21 cellular contexts compared by ENCODE assay signal in the genomic region with DNA sequence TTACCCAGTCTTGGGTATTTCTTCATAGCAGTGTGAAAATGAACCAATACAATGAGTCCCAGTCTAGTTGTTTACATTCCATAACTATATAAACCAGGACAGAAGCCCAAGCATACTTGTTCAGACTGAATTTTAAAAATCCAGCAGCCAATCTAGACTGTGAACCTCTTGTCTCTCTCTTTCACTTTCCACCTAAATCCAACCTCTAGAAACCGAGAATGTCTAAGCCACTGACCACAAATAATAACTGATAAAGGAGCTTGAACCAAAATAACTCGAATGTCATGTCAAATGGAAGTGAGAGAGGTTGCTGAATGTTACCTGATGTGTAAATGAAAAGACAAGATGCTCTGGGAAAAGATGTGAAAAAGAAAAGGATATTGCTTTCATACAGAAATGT.
"Had no signal": no experiment of that assay in that cellular context is flagged by ENCODE, and none has a peak within 500 bp of the region (broad histone marks: within the 10 kb centered on the region; RNA-seq: fewer than 3 reads in every experiment).

No MANE protein-coding gene starts in this region.

- ATAC-seq: activated CD4-positive, CD25-positive, alpha-beta regulatory T cell treated with anti-CD3 and anti-CD28 coated beads, Interleukin-2, amount 50 U/mL, for 24 hours; activated naive CD4-positive, alpha-beta T cell treated with anti-CD3 and anti-CD28 coated beads, Interleukin-2, amount 50 U/mL, for 72 hours; activated naive CD8-positive, alpha-beta T cell treated with anti-CD3 and anti-CD28 coated beads, Interleukin-2, amount 50 U/mL, for 24 hours; activated T-cell treated with anti-CD3 and anti-CD28 coated beads, Interleukin-2, amount 50 U/mL, for 4 hours; PC-3 had no signal

- DNase-seq: activated CD4-positive, alpha-beta T cell treated with anti-CD3 and anti-CD28 coated beads for 48 hours; activated CD4-positive, alpha-beta T cell treated with anti-CD3 and anti-CD28 coated beads, Interleukin-2, amount 50 U/mL, for 48 hours; activated CD8-positive, alpha-beta memory T cell treated with anti-CD3 and anti-CD28 coated beads for 24 hours; activated effector memory CD4-positive, alpha-beta T cell treated with anti-CD3 and anti-CD28 coated beads, Interleukin-2, amount 50 U/mL, for 16 hours; activated naive CD4-positive, alpha-beta T cell treated with Interleukin-2 at 50 U/mL for 16 hours; activated naive CD8-positive, alpha-beta T cell treated with anti-CD3 and anti-CD28 coated beads, Interleukin-2, amount 50 U/mL, for 24 hours; activated T-cell treated with anti-CD3 and anti-CD28 coated beads, Interleukin-2, amount 50 U/mL, for 4 hours; amniotic stem cell; MV-4-11; NCI-H1105; NCI-H1436; NCI-H1694 treated with DMSO at 0.1 percent for 48 hours; NCI-H2029 treated with DMSO at 0.1 percent for 48 hours; NCI-H510A treated with DMSO at 0.1 percent for 48 hours; NCI-H69; PC-3; SHP77 treated with DMSO at 0.1 percent for 48 hours had no signal

- H3K27me3 Mint-ChIP-seq: activated naive CD8-positive, alpha-beta T cell treated with anti-CD3 and anti-CD28 coated beads, Interleukin-2, amount 50 U/mL, for 24 hours; brain had no signal

- H3K36me3 Mint-ChIP-seq: activated naive CD4-positive, alpha-beta T cell treated with anti-CD3 and anti-CD28 coated beads, Interleukin-2, amount 50 U/mL, for 72 hours; brain had no signal

- H3K9me3 Mint-ChIP-seq: activated naive CD8-positive, alpha-beta T cell treated with anti-CD3 and anti-CD28 coated beads, Interleukin-2, amount 50 U/mL, for 24 hours; brain had no signal

- H3K4me1 Mint-ChIP-seq: activated naive CD8-positive, alpha-beta T cell treated with anti-CD3 and anti-CD28 coated beads, Interleukin-2, amount 50 U/mL, for 24 hours; brain had no signal

- H3K4me3 Mint-ChIP-seq: activated naive CD8-positive, alpha-beta T cell treated with anti-CD3 and anti-CD28 coated beads, Interleukin-2, amount 50 U/mL, for 24 hours; activated T-cell treated with anti-CD3 and anti-CD28 coated beads, Interleukin-2, amount 50 U/mL, for 4 hours; brain; T-helper 1 cell treated with Interleukin-12 subunit alpha and Interleukin-12 subunit beta and Interleukin-4 antibody, amounts not matched to agents 30 μg/mL and 1 μg/mL, for 36 hours had no signal

- H3K27ac Mint-ChIP-seq: activated naive CD4-positive, alpha-beta T cell treated with anti-CD3 and anti-CD28 coated beads, Interleukin-2, amount 50 U/mL, for 72 hours; activated naive CD8-positive, alpha-beta T cell treated with anti-CD3 and anti-CD28 coated beads, Interleukin-2, amount 50 U/mL, for 24 hours; brain; T-helper 1 cell treated with Interleukin-12 subunit alpha and Interleukin-12 subunit beta and Interleukin-4 antibody, amounts not matched to agents 30 μg/mL and 1 μg/mL, for 36 hours had no signal
